ENCODE assay signal across 1 cellular context in genomic region chr9:94804917-94805544, GRCh38.
TF ChIP-seq lines count a peak whose summit lies in the region.

No MANE protein-coding gene starts in this region.

TF ChIP-seq in WTC11, 78 proteins besides CTCF, POLR2A, EP300 and RAD21 (continued from another document):
- no peak for TF ChIP-seq ZNF281 (CRISPR knock-in tag; IDR thresholded peaks at IDR 0.05)
- no peak for TF ChIP-seq E2F4 (CRISPR knock-in tag; IDR thresholded peaks at IDR 0.05; ENCODE audit: borderline replicate concordance, low read depth)
- no peak for TF ChIP-seq MAX (CRISPR knock-in tag; IDR thresholded peaks at IDR 0.05)
- no peak for TF ChIP-seq HMGXB4 (CRISPR knock-in tag; IDR thresholded peaks at IDR 0.05)
- no peak for TF ChIP-seq PRRX2 (CRISPR knock-in tag; IDR thresholded peaks at IDR 0.05)
- TF ChIP-seq FOXJ3 (CRISPR knock-in tag; IDR thresholded peaks at IDR 0.05; ENCODE audit: borderline replicate concordance) = no peak
- no peak for TF ChIP-seq NFE2L1 (CRISPR knock-in tag; IDR thresholded peaks at IDR 0.05)
TF ChIP-seq in WTC11: peak in this region for 0.
